1 cellular context compared by ENCODE assay signal in the genomic region with DNA sequence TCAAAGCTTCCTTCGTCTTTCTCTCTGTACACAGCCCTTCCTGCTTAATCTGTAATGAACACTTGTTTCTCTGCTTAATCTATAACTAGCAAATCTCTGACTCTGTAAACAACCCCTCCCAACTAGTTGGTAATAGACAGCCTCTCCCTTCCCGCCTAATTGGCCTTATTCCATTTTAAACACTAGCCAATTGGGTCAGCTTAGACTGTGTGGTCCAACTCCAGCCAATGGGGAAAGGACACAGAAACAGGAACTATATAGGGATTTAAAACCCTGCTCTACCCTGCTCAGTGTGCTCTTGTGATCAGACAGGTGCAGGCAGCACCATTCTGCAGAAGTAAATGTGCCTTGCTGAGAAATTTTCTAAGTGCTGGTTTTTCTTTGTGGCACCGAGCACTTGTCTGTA.
TF ChIP-seq lines count a peak whose summit lies in the region.

No MANE protein-coding gene starts in this region.

TF ChIP-seq in H1, 55 proteins besides CTCF, POLR2A, EP300 and RAD21 (continued from another document):
- TF ChIP-seq GABPA (IDR thresholded peaks at IDR 0.05; ENCODE audit: borderline replicate concordance, insufficient read depth, low read length), result no peak
- TF ChIP-seq, protein P1, sequence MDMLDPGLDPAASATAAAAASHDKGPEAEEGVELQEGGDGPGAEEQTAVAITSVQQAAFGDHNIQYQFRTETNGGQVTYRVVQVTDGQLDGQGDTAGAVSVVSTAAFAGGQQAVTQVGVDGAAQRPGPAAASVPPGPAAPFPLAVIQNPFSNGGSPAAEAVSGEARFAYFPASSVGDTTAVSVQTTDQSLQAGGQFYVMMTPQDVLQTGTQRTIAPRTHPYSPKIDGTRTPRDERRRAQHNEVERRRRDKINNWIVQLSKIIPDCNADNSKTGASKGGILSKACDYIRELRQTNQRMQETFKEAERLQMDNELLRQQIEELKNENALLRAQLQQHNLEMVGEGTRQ (IDR thresholded peaks at IDR 0.05; ENCODE audit: low read length), result no peak
- TF ChIP-seq, protein P2, sequence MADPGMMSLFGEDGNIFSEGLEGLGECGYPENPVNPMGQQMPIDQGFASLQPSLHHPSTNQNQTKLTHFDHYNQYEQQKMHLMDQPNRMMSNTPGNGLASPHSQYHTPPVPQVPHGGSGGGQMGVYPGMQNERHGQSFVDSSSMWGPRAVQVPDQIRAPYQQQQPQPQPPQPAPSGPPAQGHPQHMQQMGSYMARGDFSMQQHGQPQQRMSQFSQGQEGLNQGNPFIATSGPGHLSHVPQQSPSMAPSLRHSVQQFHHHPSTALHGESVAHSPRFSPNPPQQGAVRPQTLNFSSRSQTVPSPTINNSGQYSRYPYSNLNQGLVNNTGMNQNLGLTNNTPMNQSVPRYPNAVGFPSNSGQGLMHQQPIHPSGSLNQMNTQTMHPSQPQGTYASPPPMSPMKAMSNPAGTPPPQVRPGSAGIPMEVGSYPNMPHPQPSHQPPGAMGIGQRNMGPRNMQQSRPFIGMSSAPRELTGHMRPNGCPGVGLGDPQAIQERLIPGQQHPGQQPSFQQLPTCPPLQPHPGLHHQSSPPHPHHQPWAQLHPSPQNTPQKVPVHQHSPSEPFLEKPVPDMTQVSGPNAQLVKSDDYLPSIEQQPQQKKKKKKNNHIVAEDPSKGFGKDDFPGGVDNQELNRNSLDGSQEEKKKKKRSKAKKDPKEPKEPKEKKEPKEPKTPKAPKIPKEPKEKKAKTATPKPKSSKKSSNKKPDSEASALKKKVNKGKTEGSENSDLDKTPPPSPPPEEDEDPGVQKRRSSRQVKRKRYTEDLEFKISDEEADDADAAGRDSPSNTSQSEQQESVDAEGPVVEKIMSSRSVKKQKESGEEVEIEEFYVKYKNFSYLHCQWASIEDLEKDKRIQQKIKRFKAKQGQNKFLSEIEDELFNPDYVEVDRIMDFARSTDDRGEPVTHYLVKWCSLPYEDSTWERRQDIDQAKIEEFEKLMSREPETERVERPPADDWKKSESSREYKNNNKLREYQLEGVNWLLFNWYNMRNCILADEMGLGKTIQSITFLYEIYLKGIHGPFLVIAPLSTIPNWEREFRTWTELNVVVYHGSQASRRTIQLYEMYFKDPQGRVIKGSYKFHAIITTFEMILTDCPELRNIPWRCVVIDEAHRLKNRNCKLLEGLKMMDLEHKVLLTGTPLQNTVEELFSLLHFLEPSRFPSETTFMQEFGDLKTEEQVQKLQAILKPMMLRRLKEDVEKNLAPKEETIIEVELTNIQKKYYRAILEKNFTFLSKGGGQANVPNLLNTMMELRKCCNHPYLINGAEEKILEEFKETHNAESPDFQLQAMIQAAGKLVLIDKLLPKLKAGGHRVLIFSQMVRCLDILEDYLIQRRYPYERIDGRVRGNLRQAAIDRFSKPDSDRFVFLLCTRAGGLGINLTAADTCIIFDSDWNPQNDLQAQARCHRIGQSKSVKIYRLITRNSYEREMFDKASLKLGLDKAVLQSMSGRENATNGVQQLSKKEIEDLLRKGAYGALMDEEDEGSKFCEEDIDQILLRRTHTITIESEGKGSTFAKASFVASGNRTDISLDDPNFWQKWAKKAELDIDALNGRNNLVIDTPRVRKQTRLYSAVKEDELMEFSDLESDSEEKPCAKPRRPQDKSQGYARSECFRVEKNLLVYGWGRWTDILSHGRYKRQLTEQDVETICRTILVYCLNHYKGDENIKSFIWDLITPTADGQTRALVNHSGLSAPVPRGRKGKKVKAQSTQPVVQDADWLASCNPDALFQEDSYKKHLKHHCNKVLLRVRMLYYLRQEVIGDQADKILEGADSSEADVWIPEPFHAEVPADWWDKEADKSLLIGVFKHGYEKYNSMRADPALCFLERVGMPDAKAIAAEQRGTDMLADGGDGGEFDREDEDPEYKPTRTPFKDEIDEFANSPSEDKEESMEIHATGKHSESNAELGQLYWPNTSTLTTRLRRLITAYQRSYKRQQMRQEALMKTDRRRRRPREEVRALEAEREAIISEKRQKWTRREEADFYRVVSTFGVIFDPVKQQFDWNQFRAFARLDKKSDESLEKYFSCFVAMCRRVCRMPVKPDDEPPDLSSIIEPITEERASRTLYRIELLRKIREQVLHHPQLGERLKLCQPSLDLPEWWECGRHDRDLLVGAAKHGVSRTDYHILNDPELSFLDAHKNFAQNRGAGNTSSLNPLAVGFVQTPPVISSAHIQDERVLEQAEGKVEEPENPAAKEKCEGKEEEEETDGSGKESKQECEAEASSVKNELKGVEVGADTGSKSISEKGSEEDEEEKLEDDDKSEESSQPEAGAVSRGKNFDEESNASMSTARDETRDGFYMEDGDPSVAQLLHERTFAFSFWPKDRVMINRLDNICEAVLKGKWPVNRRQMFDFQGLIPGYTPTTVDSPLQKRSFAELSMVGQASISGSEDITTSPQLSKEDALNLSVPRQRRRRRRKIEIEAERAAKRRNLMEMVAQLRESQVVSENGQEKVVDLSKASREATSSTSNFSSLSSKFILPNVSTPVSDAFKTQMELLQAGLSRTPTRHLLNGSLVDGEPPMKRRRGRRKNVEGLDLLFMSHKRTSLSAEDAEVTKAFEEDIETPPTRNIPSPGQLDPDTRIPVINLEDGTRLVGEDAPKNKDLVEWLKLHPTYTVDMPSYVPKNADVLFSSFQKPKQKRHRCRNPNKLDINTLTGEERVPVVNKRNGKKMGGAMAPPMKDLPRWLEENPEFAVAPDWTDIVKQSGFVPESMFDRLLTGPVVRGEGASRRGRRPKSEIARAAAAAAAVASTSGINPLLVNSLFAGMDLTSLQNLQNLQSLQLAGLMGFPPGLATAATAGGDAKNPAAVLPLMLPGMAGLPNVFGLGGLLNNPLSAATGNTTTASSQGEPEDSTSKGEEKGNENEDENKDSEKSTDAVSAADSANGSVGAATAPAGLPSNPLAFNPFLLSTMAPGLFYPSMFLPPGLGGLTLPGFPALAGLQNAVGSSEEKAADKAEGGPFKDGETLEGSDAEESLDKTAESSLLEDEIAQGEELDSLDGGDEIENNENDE (IDR thresholded peaks at IDR 0.05; ENCODE audit: insufficient replicate concordance, low read length), result no peak
- TF ChIP-seq, protein P3, sequence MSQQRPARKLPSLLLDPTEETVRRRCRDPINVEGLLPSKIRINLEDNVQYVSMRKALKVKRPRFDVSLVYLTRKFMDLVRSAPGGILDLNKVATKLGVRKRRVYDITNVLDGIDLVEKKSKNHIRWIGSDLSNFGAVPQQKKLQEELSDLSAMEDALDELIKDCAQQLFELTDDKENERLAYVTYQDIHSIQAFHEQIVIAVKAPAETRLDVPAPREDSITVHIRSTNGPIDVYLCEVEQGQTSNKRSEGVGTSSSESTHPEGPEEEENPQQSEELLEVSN (IDR thresholded peaks at IDR 0.05), result peak; percentile 42; the same call in 1 of the 2 replicates
- TF ChIP-seq TBP (IDR thresholded peaks at IDR 0.05; ENCODE audit: low read depth, low read length), result no peak
